Comparison of ENCODE assay signal across 8 cellular contexts in genomic region chr10:43606323-43607198, GRCh38. TPM values are rescaled to one million over a fixed set of nuclear protein-coding genes. Genes with fewer than 3 reads are reported as not detected.
DNase-seq lines count a peak whose midpoint lies in the region; ATAC-seq and TF ChIP-seq lines count a peak whose summit lies in the region.

TSS of gene ZNF485 (plus strand) at chr10:43606438. CDS start at chr10:43607051, 613 bp downstream.

- no peaks in the 10 kb centered on the region for H3K36me3 ChIP-seq in SJSA1
- H3K36me3 ChIP-seq in neutrophil: no peaks in the 10 kb centered on the region

- DNase-seq in DMS53 treated with DMSO at 0.1 percent for 48 hours (lab: John Stamatoyannopoulos, UW; ENCODE audit: unreplicated experiment) (peak; percentile 37), HuH-7.5 (ENCODE audit: low spot score) (peak; percentile 43), SJSA1 (ENCODE audit: low read depth in 1 of 2, low spot score in 2 of 2) (peak; percentile 31 to 62), globus pallidus (ENCODE audit: low spot score) (peak; percentile 65), superior temporal gyrus (ENCODE audit: extremely low spot score) (peak; percentile 85)
- DNase-seq in activated naive CD4-positive, alpha-beta T cell treated with anti-CD3 and anti-CD28 coated beads for 36 hours: peak; percentile 68

- H3K4me3 Mint-ChIP-seq in activated naive CD4-positive, alpha-beta T cell treated with anti-CD3 and anti-CD28 coated beads for 36 hours: peak within 1 kb of the TSS; percentile 82

- H3K4me3 ChIP-seq in SJSA1 (peak within 1 kb of the TSS; percentile 48), neutrophil (ENCODE audit: low read depth in 1 of 2, low read length in 1 of 2) (peak within 1 kb of the TSS; percentile 58 to 66)

- CTCF ChIA-PET in activated naive CD4-positive, alpha-beta T cell treated with anti-CD3 and anti-CD28 coated beads for 36 hours (lab: Charles Lee): interaction anchor here (0.6 kb wide), 1 partner anchor 1349 kb away, joined by 4 read pairs; no protein-coding TSS in a partner anchor

- no peak for TF ChIP-seq CTCF in neutrophil (IDR thresholded peaks at IDR 0.05)

- intact Hi-C loops in activated naive CD4-positive, alpha-beta T cell treated with anti-CD3 and anti-CD28 coated beads for 36 hours (cut with micrococcal nuclease): loop anchor here (1.0 to 5.0 kb wide), 3 partner anchors 10 to 41 kb away; partner anchors contain the start of genes ZNF239 and ZNF32

- H3K4me1 ChIP-seq in SJSA1 (replicated peaks) (0 out of 2 replicates have a peak, but pooled peaks cover 7% of the 10 kb centered on the region), neutrophil (ENCODE audit: control insufficient read depth in 1 of 2, insufficient read depth in 1 of 2, low read depth in 1 of 2, low read length in 1 of 2) (peaks cover 9% of the 10 kb centered on the region in 2 experiments)

- H3K27me3 Mint-ChIP-seq in activated naive CD4-positive, alpha-beta T cell treated with anti-CD3 and anti-CD28 coated beads for 36 hours (ENCODE audit: low read depth): no peaks in the 10 kb centered on the region

- H3K9me3 Mint-ChIP-seq in activated naive CD4-positive, alpha-beta T cell treated with anti-CD3 and anti-CD28 coated beads for 36 hours: peaks cover 5% of the 10 kb centered on the region

- peaks cover 35% of the 10 kb centered on the region for H3K4me1 Mint-ChIP-seq in activated naive CD4-positive, alpha-beta T cell treated with anti-CD3 and anti-CD28 coated beads for 36 hours (ENCODE audit: low read depth)

- H3K27ac ChIP-seq in SJSA1 (no peak within 1 kb of the TSS), neutrophil (no peak within 1 kb of the TSS)

- no peaks in the 10 kb centered on the region for H3K9me3 ChIP-seq in SJSA1 (replicated peaks)
- no peaks in the 10 kb centered on the region for H3K9me3 ChIP-seq in neutrophil

- H3K36me3 Mint-ChIP-seq in activated naive CD4-positive, alpha-beta T cell treated with anti-CD3 and anti-CD28 coated beads for 36 hours (ENCODE audit: low read depth): peaks cover 38% of the 10 kb centered on the region

- H3K27ac Mint-ChIP-seq in activated naive CD4-positive, alpha-beta T cell treated with anti-CD3 and anti-CD28 coated beads for 36 hours: peak within 1 kb of the TSS; percentile 72

- H3K27me3 ChIP-seq in SJSA1 (replicated peaks): no peaks in the 10 kb centered on the region
- peaks cover 9% of the 10 kb centered on the region for H3K27me3 ChIP-seq in neutrophil

- ATAC-seq in GM21526 (IDR thresholded peaks at IDR 0.05; ENCODE audit: low FRiP score, unreplicated experiment): peak; percentile 99

RNA-seq across cellular contexts. Expression of gene ZNF485, which starts in this region (rescaled TPM):
- total RNA-seq in SJSA1 (2014; rRNA removed; shearing (Covaris generic)): 1.8 and 3.3 TPM in 2 replicates
- total RNA-seq in activated naive CD4-positive, alpha-beta T cell treated with anti-CD3 and anti-CD28 coated beads for 36 hours: 1 to 10 TPM; 5.2 to 5.4 TPM
